ENCODE assay signal across 20 cellular contexts in genomic region chr17:72462396-72462795, GRCh38.
"Had no signal": no experiment of that assay in that cellular context is flagged by ENCODE, and none has a peak within 500 bp of the region (broad histone marks: within the 10 kb centered on the region; RNA-seq: fewer than 3 reads in every experiment).

No MANE protein-coding gene starts in this region.

- DNase-seq: activated CD8-positive, alpha-beta memory T cell treated with anti-CD3 and anti-CD28 coated beads, Interleukin-2, amount 50 U/mL, for 48 hours; activated CD8-positive, alpha-beta T cell treated with anti-CD3 and anti-CD28 coated beads, Interleukin-2, amount 10 ng/mL, durations not matched to agents 7 days and 5 days; activated naive CD4-positive, alpha-beta T cell; caudate nucleus; effector CD8-positive, alpha-beta T cell; hypothalamus; left cardiac atrium; occipital lobe; psoas muscle; right lobe of liver; stimulated activated CD4-positive, alpha-beta T cell treated with anti-CD3 and anti-CD28 coated beads, Interleukin-1b, Interleukin-23, amount 100 ng/mL, for 48 hours; stimulated activated naive CD4-positive, alpha-beta T cell treated with Interleukin-2 at 50 U/mL for 16 hours; T1000; upper lobe of right lung had no signal

- H3K36me3 ChIP-seq: ascending aorta, right lobe of liver, spleen, suprapubic skin, upper lobe of right lung had no signal

- H3K9me3 ChIP-seq: ascending aorta, psoas muscle, right lobe of liver, spleen, suprapubic skin, upper lobe of right lung had no signal

- H3K4me3 ChIP-seq: ascending aorta, coronary artery, psoas muscle, right lobe of liver, spleen, suprapubic skin, upper lobe of right lung had no signal

- H3K27ac ChIP-seq: ascending aorta, coronary artery, psoas muscle, right lobe of liver, spleen, suprapubic skin, upper lobe of right lung, VCaP had no signal

- H3K27me3 ChIP-seq: ascending aorta, right lobe of liver, suprapubic skin, upper lobe of right lung had no signal

- ATAC-seq: activated CD8-positive, alpha-beta T cell treated with anti-CD3 and anti-CD28 coated beads, Interleukin-2, amount 10 ng/mL, durations not matched to agents 7 days and 5 days; left cardiac atrium; natural killer cell treated with Interleukin-12 subunit alpha and Interleukin-12 subunit beta and Interleukin-15 and Interleukin-18, amount 100 ng/mL, for 72 hours; psoas muscle; right lobe of liver; upper lobe of right lung had no signal

- H3K4me1 ChIP-seq: ascending aorta, psoas muscle, right lobe of liver, spleen, upper lobe of right lung had no signal
